ENCODE assay signal across 15 cellular contexts in the genomic region with DNA sequence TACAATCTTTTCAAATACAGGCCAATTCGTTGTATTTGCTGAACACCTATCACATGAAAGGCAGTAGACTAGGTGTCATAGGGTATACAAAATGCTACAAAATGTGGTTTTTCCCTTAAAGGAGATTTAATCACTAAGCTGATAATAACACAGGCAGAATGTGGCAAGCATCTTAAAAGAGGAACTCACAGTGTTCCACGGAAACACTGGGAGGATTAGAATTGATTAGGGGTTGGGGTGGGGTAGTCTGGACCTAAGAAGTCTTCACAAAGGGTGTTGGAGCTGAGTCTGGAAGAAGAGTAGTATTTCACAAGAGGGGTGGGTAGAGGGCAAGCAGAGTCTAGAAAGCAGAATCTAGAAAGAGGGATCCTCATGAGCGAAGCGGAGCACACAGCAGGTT.
"Had no signal": no experiment of that assay in that cellular context is flagged by ENCODE, and none has a peak within 500 bp of the region (broad histone marks: within the 10 kb centered on the region; RNA-seq: fewer than 3 reads in every experiment).

No MANE protein-coding gene starts in this region.

- H3K4me1 ChIP-seq: ascending aorta, foreskin keratinocyte had no signal

- H3K36me3 ChIP-seq: ascending aorta, esophagus squamous epithelium had no signal

- H3K27ac ChIP-seq: ascending aorta, dorsolateral prefrontal cortex, esophagus squamous epithelium, foreskin keratinocyte had no signal

- H3K4me1 Mint-ChIP-seq: natural killer cell had no signal

- H3K36me3 Mint-ChIP-seq: natural killer cell, type B pancreatic cell, WTC11 had no signal

- H3K27me3 Mint-ChIP-seq: type B pancreatic cell had no signal

- ATAC-seq: foreskin keratinocyte, left colon, WTC11 had no signal

- H3K9me3 ChIP-seq: ascending aorta, esophagus squamous epithelium had no signal

- H3K27me3 ChIP-seq: ascending aorta, esophagus squamous epithelium had no signal

- H3K9me3 Mint-ChIP-seq: activated CD4-positive, alpha-beta T cell treated with anti-CD3 and anti-CD28 coated beads, Interleukin-2, amount 10 ng/mL, durations not matched to agents 24 days and 14 days; activated T-helper 1 cell treated with anti-CD3 and anti-CD28 coated beads, Interleukin-12 subunit alpha, Interleukin-12 subunit beta, Interleukin-2, Interleukin-4 antibody, amounts not matched to agents 30 ng/mL and 10 ng/mL and 1 ng/mL, durations not matched to agents 14 hours and 24 hours and 36 hours; natural killer cell; T-helper 2 cell treated with Interferon-gamma antibody and Interleukin-4, amounts not matched to agents 5 μg/mL and 100 μg/mL, for 36 hours; WTC11 had no signal

- H3K4me3 ChIP-seq: ascending aorta, dorsolateral prefrontal cortex, esophagus squamous epithelium had no signal

- DNase-seq: activated CD4-positive, alpha-beta T cell treated with anti-CD3 and anti-CD28 coated beads, Interleukin-2, amount 10 ng/mL, durations not matched to agents 24 days and 14 days; activated naive CD4-positive, alpha-beta T cell; dorsolateral prefrontal cortex; esophagus squamous epithelium; foreskin keratinocyte; left colon; mammary epithelial cell; natural killer cell; stimulated activated CD4-positive, alpha-beta T cell treated with anti-CD3 and anti-CD28 coated beads, Interleukin-12 subunit alpha, Interleukin-12 subunit beta, amount 100 ng/mL, for 4 hours; stimulated activated naive CD4-positive, alpha-beta T cell had no signal

- H3K27ac Mint-ChIP-seq: activated CD4-positive, alpha-beta T cell treated with anti-CD3 and anti-CD28 coated beads, Interleukin-2, amount 10 ng/mL, durations not matched to agents 24 days and 14 days; activated T-helper 1 cell treated with anti-CD3 and anti-CD28 coated beads, Interleukin-12 subunit alpha, Interleukin-12 subunit beta, Interleukin-2, Interleukin-4 antibody, amounts not matched to agents 30 ng/mL and 10 ng/mL and 1 ng/mL, durations not matched to agents 14 hours and 24 hours and 36 hours; natural killer cell; T-helper 2 cell treated with Interferon-gamma antibody and Interleukin-4, amounts not matched to agents 5 μg/mL and 100 μg/mL, for 36 hours; WTC11 had no signal

- H3K4me3 Mint-ChIP-seq: activated CD4-positive, alpha-beta T cell treated with anti-CD3 and anti-CD28 coated beads, Interleukin-2, amount 10 ng/mL, durations not matched to agents 24 days and 14 days; activated T-helper 1 cell treated with anti-CD3 and anti-CD28 coated beads, Interleukin-12 subunit alpha, Interleukin-12 subunit beta, Interleukin-2, Interleukin-4 antibody, amounts not matched to agents 30 ng/mL and 10 ng/mL and 1 ng/mL, durations not matched to agents 14 hours and 24 hours and 36 hours; natural killer cell; T-helper 2 cell treated with Interferon-gamma antibody and Interleukin-4, amounts not matched to agents 5 μg/mL and 100 μg/mL, for 36 hours; type B pancreatic cell; WTC11 had no signal
